Comparison of ENCODE assay signal across 27 cellular contexts in genomic region chr5:116654890-116655289, GRCh38.
"Had no signal": no experiment of that assay in that cellular context is flagged by ENCODE, and none has a peak within 500 bp of the region (broad histone marks: within the 10 kb centered on the region; RNA-seq: fewer than 3 reads in every experiment).

No MANE protein-coding gene starts in this region.

- H3K9me3 Mint-ChIP-seq: activated CD4-positive, alpha-beta T cell treated with anti-CD3 and anti-CD28 coated beads, Interleukin-2, amount 10 ng/mL, durations not matched to agents 7 days and 5 days; activated naive CD4-positive, alpha-beta T cell treated with anti-CD3 and anti-CD28 coated beads, Interleukin-2, amount 10 ng/mL, durations not matched to agents 7 days and 5 days; T-helper 1 cell treated with Interleukin-12 subunit alpha and Interleukin-12 subunit beta and Interleukin-4 antibody, amounts not matched to agents 30 μg/mL and 1 μg/mL, for 36 hours; T-helper 2 cell treated with Interferon-gamma antibody and Interleukin-4, amounts not matched to agents 5 μg/mL and 100 μg/mL, for 36 hours had no signal

- H3K4me1 Mint-ChIP-seq: activated CD4-positive, alpha-beta T cell treated with anti-CD3 and anti-CD28 coated beads for 36 hours; activated CD4-positive, alpha-beta T cell treated with anti-CD3 and anti-CD28 coated beads, Interleukin-2, amount 10 ng/mL, durations not matched to agents 7 days and 5 days; activated naive CD4-positive, alpha-beta T cell treated with anti-CD3 and anti-CD28 coated beads, Interleukin-2, amount 10 ng/mL, durations not matched to agents 7 days and 5 days had no signal

- DNase-seq: activated CD4-positive, alpha-beta T cell treated with anti-CD3 and anti-CD28 coated beads for 36 hours; activated CD4-positive, alpha-beta T cell treated with anti-CD3 and anti-CD28 coated beads, Interleukin-2, amount 10 ng/mL, durations not matched to agents 7 days and 5 days; activated CD4-positive, alpha-beta T cell treated with anti-CD3 and anti-CD28 coated beads, Interleukin-2, amount 50 U/mL, for 48 hours; activated CD8-positive, alpha-beta memory T cell treated with anti-CD3 and anti-CD28 coated beads, Interleukin-2, amount 50 U/mL, for 4 hours; activated effector memory CD4-positive, alpha-beta T cell treated with Interleukin-2 at 50 U/mL for 16 hours; activated naive CD4-positive, alpha-beta T cell treated with anti-CD3 and anti-CD28 coated beads, Interleukin-2, amount 10 ng/mL, durations not matched to agents 7 days and 5 days; activated T-cell treated with anti-CD3 and anti-CD28 coated beads, Interleukin-2, amount 50 U/mL, for 48 hours; amniotic stem cell; aorta; brain microvascular endothelial cell; central memory CD4-positive, alpha-beta T cell; Karpas-422; NCI-H1048; NCI-H1436; NCI-H1694; NCI-H1930; NCI-H2081 treated with DMSO at 0.1 percent for 48 hours; NCI-H226; NCI-H446 treated with DMSO at 0.1 percent for 48 hours; SHP77; SJCRH30; SK-N-SH had no signal

- H3K4me2 ChIP-seq: SK-N-SH had no signal

- H3K36me3 ChIP-seq: brain microvascular endothelial cell, SJCRH30 had no signal

- H3K4me3 Mint-ChIP-seq: activated CD4-positive, alpha-beta T cell treated with anti-CD3 and anti-CD28 coated beads for 36 hours; activated CD4-positive, alpha-beta T cell treated with anti-CD3 and anti-CD28 coated beads, Interleukin-2, amount 10 ng/mL, durations not matched to agents 7 days and 5 days; activated naive CD4-positive, alpha-beta T cell treated with anti-CD3 and anti-CD28 coated beads, Interleukin-2, amount 10 ng/mL, durations not matched to agents 7 days and 5 days; activated naive CD8-positive, alpha-beta T cell; T-helper 1 cell treated with Interleukin-12 subunit alpha and Interleukin-12 subunit beta and Interleukin-4 antibody, amounts not matched to agents 30 μg/mL and 1 μg/mL, for 36 hours; T-helper 2 cell treated with Interferon-gamma antibody and Interleukin-4, amounts not matched to agents 5 μg/mL and 100 μg/mL, for 36 hours had no signal

- H3K27me3 Mint-ChIP-seq: activated naive CD4-positive, alpha-beta T cell treated with anti-CD3 and anti-CD28 coated beads, Interleukin-2, amount 10 ng/mL, durations not matched to agents 7 days and 5 days had no signal

- H3K9me3 ChIP-seq: SJCRH30, SK-N-SH had no signal

- H3K27ac ChIP-seq: brain microvascular endothelial cell, SJCRH30 had no signal

- H3K4me3 ChIP-seq: SJCRH30 had no signal

- ATAC-seq: activated CD4-positive, alpha-beta T cell treated with anti-CD3 and anti-CD28 coated beads for 36 hours; activated CD4-positive, CD25-positive, alpha-beta regulatory T cell treated with anti-CD3 and anti-CD28 coated beads, Interleukin-2, amount 50 U/mL, for 24 hours; Panc1 had no signal

- H3K27ac Mint-ChIP-seq: activated CD4-positive, alpha-beta T cell treated with anti-CD3 and anti-CD28 coated beads for 36 hours; activated CD4-positive, alpha-beta T cell treated with anti-CD3 and anti-CD28 coated beads, Interleukin-2, amount 10 ng/mL, durations not matched to agents 7 days and 5 days; activated naive CD4-positive, alpha-beta T cell treated with anti-CD3 and anti-CD28 coated beads, Interleukin-2, amount 10 ng/mL, durations not matched to agents 7 days and 5 days; activated naive CD8-positive, alpha-beta T cell; T-helper 1 cell treated with Interleukin-12 subunit alpha and Interleukin-12 subunit beta and Interleukin-4 antibody, amounts not matched to agents 30 μg/mL and 1 μg/mL, for 36 hours; T-helper 2 cell treated with Interferon-gamma antibody and Interleukin-4, amounts not matched to agents 5 μg/mL and 100 μg/mL, for 36 hours had no signal

- H3K9ac ChIP-seq: SK-N-SH had no signal

- H3K36me3 Mint-ChIP-seq: activated naive CD4-positive, alpha-beta T cell treated with anti-CD3 and anti-CD28 coated beads, Interleukin-2, amount 10 ng/mL, durations not matched to agents 7 days and 5 days; activated naive CD8-positive, alpha-beta T cell had no signal

- H3K27me3 ChIP-seq: brain microvascular endothelial cell, SJCRH30 had no signal
